ENCODE assay signal across 34 cellular contexts in the genomic region with DNA sequence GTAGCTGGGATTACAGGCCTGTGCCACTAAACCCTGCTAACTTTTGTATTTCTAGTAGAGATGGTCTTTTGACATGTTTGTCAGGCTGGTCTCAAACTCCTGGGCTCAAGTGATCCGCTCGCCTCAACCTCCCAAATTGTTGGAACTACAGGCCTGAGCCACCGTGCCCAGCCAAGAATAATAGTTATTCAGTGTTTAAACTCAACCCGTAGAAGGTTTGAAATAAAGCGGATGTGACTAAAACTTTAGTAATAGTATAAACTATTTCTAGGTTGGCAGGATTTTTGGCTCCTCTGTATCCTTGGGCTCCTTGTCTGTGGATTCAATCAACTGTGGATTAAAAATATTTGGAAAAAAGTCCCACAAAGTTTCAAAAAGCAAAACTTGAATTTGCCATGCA. TPM values are rescaled to one million over a fixed set of nuclear protein-coding genes. Genes with fewer than 3 reads are reported as not detected.
DNase-seq lines count a peak whose midpoint lies in the region; ATAC-seq, FAIRE-seq and TF ChIP-seq lines count a peak whose summit lies in the region.
"Had no signal": no experiment of that assay in that cellular context is flagged by ENCODE, and none has a peak within 500 bp of the region (broad histone marks: within the 10 kb centered on the region; RNA-seq: fewer than 3 reads in every experiment).

No MANE protein-coding gene starts in this region.

- no peaks in the 10 kb centered on the region for H3K27me3 Mint-ChIP-seq in astrocyte (ENCODE audit: low read depth, unreplicated experiment)
- H3K27me3 Mint-ChIP-seq in neural progenitor cell (ENCODE audit: insufficient read depth, low read depth) = no peaks in the 10 kb centered on the region
- H3K27me3 Mint-ChIP-seq in natural killer cell treated with Interleukin-12 subunit alpha and Interleukin-12 subunit beta and Interleukin-15 and Interleukin-18, amount 100 ng/mL, for 72 hours = no peaks in the 10 kb centered on the region
- H3K27me3 Mint-ChIP-seq: activated B cell treated with CpG ODN at 0.5 μM for 24 hours; activated CD4-positive, alpha-beta T cell treated with anti-CD3 and anti-CD28 coated beads, Interleukin-2, amount 10 ng/mL, durations not matched to agents 7 days and 5 days; activated naive CD8-positive, alpha-beta T cell treated with anti-CD3 and anti-CD28 coated beads, Interleukin-2, amount 10 ng/mL, durations not matched to agents 7 days and 5 days; brain; CD4-positive, alpha-beta memory T cell had no signal

- H2AFZ ChIP-seq in astrocyte (ENCODE audit: low read depth, low read length) (peak overlapping the region; percentile 20), neural progenitor cell (replicated peaks) (peak overlapping the region; percentile 57)
- H2AFZ ChIP-seq: parathyroid adenoma had no signal

- H4K20me1 ChIP-seq in astrocyte (ENCODE audit: insufficient read depth, low read length) = no peaks in the 10 kb centered on the region
- H4K20me1 ChIP-seq in neural progenitor cell (ENCODE audit: low read depth) = no peaks in the 10 kb centered on the region

- H3K27ac ChIP-seq in AG04450 (ENCODE audit: low read depth, low read length) = peak overlapping the region; percentile 47
- H3K27ac ChIP-seq in astrocyte (ENCODE audit: low read depth, low read length) = peak overlapping the region; percentile 73
- H3K27ac ChIP-seq in neural progenitor cell = no peak overlapping the region
- no peak overlapping the region for H3K27ac ChIP-seq in stomach
- H3K27ac ChIP-seq: A549, HL-60, parathyroid adenoma, SJSA1, upper lobe of right lung had no signal

- H3K9me3 Mint-ChIP-seq in astrocyte (ENCODE audit: unreplicated experiment) (no peaks in the 10 kb centered on the region), neural progenitor cell (no peaks in the 10 kb centered on the region)
- H3K9me3 Mint-ChIP-seq in natural killer cell treated with Interleukin-12 subunit alpha and Interleukin-12 subunit beta and Interleukin-15 and Interleukin-18, amount 100 ng/mL, for 72 hours = no peaks in the 10 kb centered on the region
- H3K9me3 Mint-ChIP-seq: activated B cell treated with CpG ODN at 0.5 μM for 24 hours; activated CD4-positive, alpha-beta T cell treated with anti-CD3 and anti-CD28 coated beads, Interleukin-2, amount 10 ng/mL, durations not matched to agents 7 days and 5 days; activated naive CD8-positive, alpha-beta T cell treated with anti-CD3 and anti-CD28 coated beads, Interleukin-2, amount 10 ng/mL, durations not matched to agents 7 days and 5 days; brain; nephron; stimulated activated effector memory CD8-positive, alpha-beta T cell treated with anti-CD3 and anti-CD28 coated beads, Interleukin-12 subunit alpha, Interleukin-12 subunit beta, amount 100 ng/mL, for 72 hours had no signal

- FAIRE-seq in astrocyte (lab: Jason Lieb, UNC) = no peak
- FAIRE-seq: A549, D721Med, GM12878, GM19239 had no signal

- ATAC-seq in natural killer cell treated with Interleukin-12 subunit alpha and Interleukin-12 subunit beta and Interleukin-15 and Interleukin-18, amount 100 ng/mL, for 72 hours = no peak
- ATAC-seq: A549; GM12878; left cardiac atrium; stimulated activated effector memory CD8-positive, alpha-beta T cell treated with anti-CD3 and anti-CD28 coated beads, Interleukin-12 subunit alpha, Interleukin-12 subunit beta, amount 100 ng/mL, for 72 hours; upper lobe of right lung had no signal

- POLR2A ChIA-PET in AG04450 (lab: Yijun Ruan, JAX) = no interaction called here

- H3K9me3 ChIP-seq in AG04450 (ENCODE audit: control insufficient read depth, insufficient read depth, low read length) (no peaks in the 10 kb centered on the region), astrocyte (ENCODE audit: insufficient read depth, low read depth, low read length) (no peaks in the 10 kb centered on the region), neural progenitor cell (ENCODE audit: low read depth) (no peaks in the 10 kb centered on the region), stomach (no peaks in the 10 kb centered on the region)
- H3K9me3 ChIP-seq: A549, SJSA1, upper lobe of right lung had no signal

- H3K4me1 Mint-ChIP-seq in astrocyte (ENCODE audit: low read depth, unreplicated experiment) (no peaks in the 10 kb centered on the region), neural progenitor cell (no peaks in the 10 kb centered on the region)
- no peaks in the 10 kb centered on the region for H3K4me1 Mint-ChIP-seq in natural killer cell treated with Interleukin-12 subunit alpha and Interleukin-12 subunit beta and Interleukin-15 and Interleukin-18, amount 100 ng/mL, for 72 hours (ENCODE audit: low read depth in 2 of 2)
- H3K4me1 Mint-ChIP-seq: activated B cell treated with CpG ODN at 0.5 μM for 24 hours; activated CD4-positive, alpha-beta T cell treated with anti-CD3 and anti-CD28 coated beads, Interleukin-2, amount 10 ng/mL, durations not matched to agents 7 days and 5 days; activated naive CD8-positive, alpha-beta T cell treated with anti-CD3 and anti-CD28 coated beads, Interleukin-2, amount 10 ng/mL, durations not matched to agents 7 days and 5 days; CD4-positive, alpha-beta memory T cell; nephron; stimulated activated effector memory CD8-positive, alpha-beta T cell treated with anti-CD3 and anti-CD28 coated beads, Interleukin-12 subunit alpha, Interleukin-12 subunit beta, amount 100 ng/mL, for 72 hours had no signal

- H3K27me3 ChIP-seq in AG04450 (ENCODE audit: control insufficient read depth, insufficient read depth, low read length) = no peaks in the 10 kb centered on the region
- no peaks in the 10 kb centered on the region for H3K27me3 ChIP-seq in astrocyte (ENCODE audit: insufficient read depth, low read length)
- H3K27me3 ChIP-seq in neural progenitor cell = no peaks in the 10 kb centered on the region
- no peaks in the 10 kb centered on the region for H3K27me3 ChIP-seq in stomach
- H3K27me3 ChIP-seq: SJSA1, upper lobe of right lung had no signal

- intact Hi-C loops in stomach (cut with DNase I; ENCODE audit: low total_unique reads) = no loop called here

- H3K36me3 Mint-ChIP-seq in astrocyte (ENCODE audit: low read depth, unreplicated experiment) (no peaks in the 10 kb centered on the region), neural progenitor cell (no peaks in the 10 kb centered on the region)
- H3K36me3 Mint-ChIP-seq in natural killer cell treated with Interleukin-12 subunit alpha and Interleukin-12 subunit beta and Interleukin-15 and Interleukin-18, amount 100 ng/mL, for 72 hours = no peaks in the 10 kb centered on the region
- H3K36me3 Mint-ChIP-seq: activated naive CD8-positive, alpha-beta T cell treated with anti-CD3 and anti-CD28 coated beads, Interleukin-2, amount 10 ng/mL, durations not matched to agents 7 days and 5 days; CD4-positive, alpha-beta memory T cell; stimulated activated effector memory CD8-positive, alpha-beta T cell treated with anti-CD3 and anti-CD28 coated beads, Interleukin-12 subunit alpha, Interleukin-12 subunit beta, amount 100 ng/mL, for 72 hours had no signal

- CTCF ChIA-PET in AG04450 (lab: Charles Lee) = interaction anchor here (1.0 kb wide), 1 partner anchor 32 kb away, joined by 3 read pairs; no protein-coding TSS in a partner anchor

- H3F3A ChIP-seq in neural progenitor cell (ENCODE audit: low read depth) = no peaks in the 10 kb centered on the region

- TF ChIP-seq POLR2A in stomach (IDR thresholded peaks at IDR 0.05) = no peak

- 86 to 90% (median 87%) methylated on average over 5 of the region's 5 CpGs for WGBS in stomach, 5 donors

- no peak for TF ChIP-seq CTCF in AG04450 (IDR thresholded peaks at IDR 0.05; ENCODE audit: low read depth, low read length)
- no peak for TF ChIP-seq CTCF in astrocyte (IDR thresholded peaks at IDR 0.05; ENCODE audit: insufficient read depth, low read depth, low read length)
- TF ChIP-seq CTCF in neural progenitor cell (IDR thresholded peaks at IDR 0.05) = no peak
- no peak for TF ChIP-seq CTCF in stomach (IDR thresholded peaks at IDR 0.05)

- TF ChIP-seq EP300 in stomach (IDR thresholded peaks at IDR 0.05) = no peak

- no peaks in the 10 kb centered on the region for H3K79me2 ChIP-seq in astrocyte (ENCODE audit: insufficient read depth, low read length)
- H3K79me2 ChIP-seq in neural progenitor cell (ENCODE audit: low read depth) = no peaks in the 10 kb centered on the region
- H3K79me2 ChIP-seq: parathyroid adenoma had no signal

- H3K4me3 ChIP-seq in AG04450 (ENCODE audit: low read depth, low read length) = no peak overlapping the region
- no peak overlapping the region for H3K4me3 ChIP-seq in astrocyte (ENCODE audit: insufficient read depth, low read depth, low read length)
- H3K4me3 ChIP-seq in neural progenitor cell = no peak overlapping the region
- no peak overlapping the region for H3K4me3 ChIP-seq in stomach
- H3K4me3 ChIP-seq: A549, GM12878, SJSA1, upper lobe of right lung had no signal

- H3K4me2 ChIP-seq in astrocyte (ENCODE audit: low read length) (peak overlapping the region; percentile 69), neural progenitor cell (no peak overlapping the region)
- H3K4me2 ChIP-seq: A549 had no signal

- H3K4me1 ChIP-seq in astrocyte (ENCODE audit: insufficient read depth, low read length) = peaks cover 9% of the 10 kb centered on the region
- no peaks in the 10 kb centered on the region for H3K4me1 ChIP-seq in neural progenitor cell
- H3K4me1 ChIP-seq in stomach = no peaks in the 10 kb centered on the region
- H3K4me1 ChIP-seq: A549, parathyroid adenoma, SJSA1, upper lobe of right lung had no signal

- no peak overlapping the region for H3K27ac Mint-ChIP-seq in astrocyte (ENCODE audit: unreplicated experiment)
- H3K27ac Mint-ChIP-seq in neural progenitor cell = no peak overlapping the region
- H3K27ac Mint-ChIP-seq in natural killer cell treated with Interleukin-12 subunit alpha and Interleukin-12 subunit beta and Interleukin-15 and Interleukin-18, amount 100 ng/mL, for 72 hours = no peak overlapping the region
- H3K27ac Mint-ChIP-seq: activated B cell treated with CpG ODN at 0.5 μM for 24 hours; activated CD4-positive, alpha-beta T cell treated with anti-CD3 and anti-CD28 coated beads, Interleukin-2, amount 10 ng/mL, durations not matched to agents 7 days and 5 days; activated naive CD8-positive, alpha-beta T cell treated with anti-CD3 and anti-CD28 coated beads, Interleukin-2, amount 10 ng/mL, durations not matched to agents 7 days and 5 days; CD4-positive, alpha-beta memory T cell; nephron; stimulated activated effector memory CD8-positive, alpha-beta T cell treated with anti-CD3 and anti-CD28 coated beads, Interleukin-12 subunit alpha, Interleukin-12 subunit beta, amount 100 ng/mL, for 72 hours had no signal

- H3K9ac ChIP-seq in astrocyte (ENCODE audit: low read length) (no peak overlapping the region), neural progenitor cell (no peak overlapping the region)
- H3K9ac ChIP-seq: parathyroid adenoma had no signal

- no peaks in the 10 kb centered on the region for H3K36me3 ChIP-seq in astrocyte (ENCODE audit: insufficient read depth, low read length)
- H3K36me3 ChIP-seq in neural progenitor cell = no peaks in the 10 kb centered on the region
- no peaks in the 10 kb centered on the region for H3K36me3 ChIP-seq in stomach
- H3K36me3 ChIP-seq: SJSA1, upper lobe of right lung had no signal

- no peak overlapping the region for H3K4me3 Mint-ChIP-seq in astrocyte (ENCODE audit: unreplicated experiment)
- no peak overlapping the region for H3K4me3 Mint-ChIP-seq in neural progenitor cell
- no peak overlapping the region for H3K4me3 Mint-ChIP-seq in natural killer cell treated with Interleukin-12 subunit alpha and Interleukin-12 subunit beta and Interleukin-15 and Interleukin-18, amount 100 ng/mL, for 72 hours
- H3K4me3 Mint-ChIP-seq: activated B cell treated with CpG ODN at 0.5 μM for 24 hours; activated CD4-positive, alpha-beta T cell treated with anti-CD3 and anti-CD28 coated beads, Interleukin-2, amount 10 ng/mL, durations not matched to agents 7 days and 5 days; activated naive CD8-positive, alpha-beta T cell treated with anti-CD3 and anti-CD28 coated beads, Interleukin-2, amount 10 ng/mL, durations not matched to agents 7 days and 5 days; brain; CD4-positive, alpha-beta memory T cell; nephron; stimulated activated effector memory CD8-positive, alpha-beta T cell treated with anti-CD3 and anti-CD28 coated beads, Interleukin-12 subunit alpha, Interleukin-12 subunit beta, amount 100 ng/mL, for 72 hours had no signal

- DNase-seq in AG04450 (ENCODE audit: low read depth, low spot score) = no peak
- peak; percentile 6 for DNase-seq in HT1080 (ENCODE audit: low read depth)
- DNase-seq in astrocyte (ENCODE audit: low read depth) = peak; percentile 70
- no peak for DNase-seq in neural progenitor cell (ENCODE audit: low spot score)
- DNase-seq in stomach = no peak
- no peak for DNase-seq in inferior parietal cortex (ENCODE audit: extremely low spot score)
- DNase-seq in medulla oblongata (ENCODE audit: extremely low spot score) = no peak
- no peak for DNase-seq in natural killer cell treated with Interleukin-12 subunit alpha and Interleukin-12 subunit beta and Interleukin-15 and Interleukin-18, amount 100 ng/mL, for 72 hours (ENCODE audit: low spot score)
- DNase-seq: activated B cell treated with CpG ODN at 0.5 μM for 24 hours; activated CD4-positive, alpha-beta T cell treated with anti-CD3 and anti-CD28 coated beads, Interleukin-2, amount 10 ng/mL, durations not matched to agents 7 days and 5 days; activated gamma-delta T cell treated with Interleukin-2 at 50 U/mL for 16 hours; activated naive CD8-positive, alpha-beta T cell treated with anti-CD3 and anti-CD28 coated beads, Interleukin-2, amount 10 ng/mL, durations not matched to agents 7 days and 5 days; activated T-cell treated with anti-CD3 and anti-CD28 coated beads, Interleukin-2, amount 50 U/mL, for 48 hours; CD4-positive, alpha-beta memory T cell; hypothalamus; left cardiac atrium; MV-4-11; NCI-H1436; NCI-H2081 treated with DMSO at 0.1 percent for 48 hours; NCI-H345; NCI-H748 treated with DMSO at 0.1 percent for 48 hours; retina; T-helper 1 cell; upper lobe of right lung had no signal

RNA-seq across cellular contexts. Expression of a gene that starts 37.8 kb away (rescaled TPM):
- 0.36 and 0.37 TPM in 2 replicates for polyA plus RNA-seq in AG04450 (2011; rRNA removed)
- 0.60 and 0.65 TPM in 2 replicates for polyA minus RNA-seq in AG04450 (2011; rRNA and poly(A)+ RNA removed)
- total RNA-seq in HT1080 (2014; rRNA removed; shearing (Covaris generic)) = not detected in 2 replicates
- not detected in 2 replicates for polyA plus RNA-seq in HT1080 (2015; cell fraction: cytosol; rRNA removed)
- polyA plus RNA-seq in HT1080 (2015; cell fraction: nucleus; rRNA removed) = not detected in 2 replicates
- total RNA-seq in astrocyte = 9.1 and 12.5 TPM in 2 replicates
- 0.15 and 0.46 TPM in 2 replicates for total RNA-seq in neural progenitor cell (ENCODE audit: low replicate concordance)
- 1 to 10 TPM in 2 of 5 donors, under 1 TPM in 1, not detected in 2; 0.29 to 9.4 (median 1.7) TPM for total RNA-seq in stomach
- under 1 TPM in 2 of 3 donors, not detected in 1; 0.06 to 0.50 TPM for polyA plus RNA-seq in stomach
- not detected for total RNA-seq in natural killer cell treated with Interleukin-12 subunit alpha and Interleukin-12 subunit beta and Interleukin-15 and Interleukin-18, amount 100 ng/mL, for 72 hours
- total RNA-seq: activated B cell treated with CpG ODN at 0.5 μM for 24 hours; activated CD4-positive, alpha-beta T cell treated with anti-CD3 and anti-CD28 coated beads, Interleukin-2, amount 10 ng/mL, durations not matched to agents 7 days and 5 days; activated naive CD8-positive, alpha-beta T cell treated with anti-CD3 and anti-CD28 coated beads, Interleukin-2, amount 10 ng/mL, durations not matched to agents 7 days and 5 days; CD4-positive, alpha-beta memory T cell; GM12878; SJSA1 had no signal
- polyA plus RNA-seq: CD4-positive, alpha-beta memory T cell had no signal

Comparison
In these comparisons a context has a peak if more than half of its experiments do, and no peak if none do; other contexts are left out.
1. DNase-seq: peak in HT1080 (single experiment) and astrocyte (single experiment); none in AG04450 (single experiment), neural progenitor cell (single experiment), stomach (single experiment), inferior parietal cortex (single experiment), medulla oblongata (single experiment) and natural killer cell treated with Interleukin-12 subunit alpha and Interleukin-12 subunit beta and Interleukin-15 and Interleukin-18, amount 100 ng/mL, for 72 hours (single experiment).
2. H3K27ac ChIP-seq: peak in AG04450 (single experiment) and astrocyte (single experiment); none in neural progenitor cell (single experiment) and stomach (0 of 5).